ENCODE assay signal across 23 cellular contexts in the genomic region with DNA sequence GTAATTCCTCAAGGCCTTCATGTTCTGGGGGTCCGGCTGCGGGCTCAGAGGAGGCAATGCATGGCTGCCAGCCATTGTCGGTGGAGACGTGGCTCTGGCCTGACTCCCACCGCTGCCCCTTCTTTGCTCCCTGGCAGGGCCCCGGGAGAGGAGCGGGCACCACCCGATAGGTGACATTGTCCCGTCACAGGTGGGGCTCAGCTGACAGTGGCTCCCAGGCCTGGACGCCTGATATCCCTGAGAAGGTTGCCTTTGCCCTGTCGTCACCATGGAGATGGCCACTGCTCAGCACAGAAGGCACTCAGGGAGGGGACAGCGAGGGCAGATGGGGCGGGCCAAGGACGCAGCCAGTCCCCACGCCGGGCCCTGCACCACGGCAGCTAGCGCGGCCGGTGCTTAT. TPM values are rescaled to one million over a fixed set of nuclear protein-coding genes. Genes with fewer than 3 reads are reported as not detected.
"Had no signal": no experiment of that assay in that cellular context is flagged by ENCODE, and none has a peak within 500 bp of the region (broad histone marks: within the 10 kb centered on the region; RNA-seq: fewer than 3 reads in every experiment).

No MANE protein-coding gene starts in this region.

- DNase-seq: naive thymus-derived CD4-positive, alpha-beta T cell; natural killer cell; occipital lobe; ovary; posterior cingulate gyrus; psoas muscle; right lobe of liver; sigmoid colon; small intestine; stimulated activated CD4-positive, alpha-beta T cell treated with anti-CD3 and anti-CD28 coated beads, Interleukin-15, amount 100 ng/mL, for 24 hours; stimulated activated CD4-positive, alpha-beta T cell treated with anti-CD3 and anti-CD28 coated beads, Interleukin-2, amount 100 ng/mL, for 24 hours; stimulated activated CD4-positive, alpha-beta T cell treated with anti-CD3 and anti-CD28 coated beads, Interleukin-2, amount 100 ng/mL, for 48 hours; stimulated activated CD4-positive, alpha-beta T cell treated with anti-CD3 and anti-CD28 coated beads, Interleukin-4, amount 100 ng/mL, for 24 hours; stimulated activated naive B cell treated with anti-CD40 and anti-IgM and Interleukin-4, amounts not matched to agents 10 μg/mL and 1 μg/mL and 100 μg/mL, for 72 hours; stimulated activated naive CD4-positive, alpha-beta T cell treated with Interleukin-2 at 50 U/mL for 16 hours; stomach; thyroid gland; trophoblast cell had no signal

- H3K9me3 ChIP-seq: ovary, psoas muscle, right lobe of liver, sigmoid colon, stomach, thoracic aorta, thyroid gland, tibial nerve, upper lobe of left lung, vagina had no signal

- H3K27me3 ChIP-seq: ovary, right lobe of liver, thyroid gland, vagina had no signal

- H3K4me3 ChIP-seq: ovary, psoas muscle, right lobe of liver, sigmoid colon, stomach, thoracic aorta, thyroid gland, tibial nerve, upper lobe of left lung, vagina had no signal

- H3K9ac ChIP-seq: parathyroid adenoma had no signal

- H3K27ac ChIP-seq: ovary, parathyroid adenoma, psoas muscle, right lobe of liver, sigmoid colon, stomach, thoracic aorta, thyroid gland, tibial nerve, upper lobe of left lung, vagina had no signal

- H3K36me3 ChIP-seq: ovary, right lobe of liver, sigmoid colon, stomach, thoracic aorta, thyroid gland, tibial nerve, upper lobe of left lung, vagina had no signal

- H2AFZ ChIP-seq: parathyroid adenoma had no signal

- H3K4me1 ChIP-seq: parathyroid adenoma, right lobe of liver, sigmoid colon had no signal

RNA-seq across cellular contexts. Expression of a gene that starts 48.4 kb away (rescaled TPM):
- polyA plus RNA-seq: naive thymus-derived CD4-positive, alpha-beta T cell; ovary had no signal
